ENCODE assay signal across 35 cellular contexts in the genomic region with DNA sequence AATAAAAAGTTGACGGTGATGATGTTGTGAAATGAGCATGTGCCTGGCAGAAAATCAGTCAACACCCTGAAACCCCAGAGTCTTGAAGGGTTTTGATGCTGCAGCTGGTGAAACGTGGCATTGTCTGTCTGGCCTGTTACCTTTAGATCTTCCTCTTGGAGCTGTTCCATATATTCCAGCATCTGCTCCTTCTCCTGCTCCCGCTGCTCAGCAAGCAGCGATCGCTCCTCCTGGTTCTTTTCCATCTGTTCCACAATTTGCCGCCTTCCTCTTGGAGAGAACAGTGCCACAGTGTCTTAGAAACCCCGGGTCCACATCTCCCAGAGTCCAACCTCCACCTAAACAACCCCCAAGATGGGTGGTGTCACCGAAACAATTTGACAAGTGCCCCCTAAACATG. TPM values are rescaled to one million over a fixed set of nuclear protein-coding genes. Genes with fewer than 3 reads are reported as not detected.
"Had no signal": no experiment of that assay in that cellular context is flagged by ENCODE, and none has a peak within 500 bp of the region (broad histone marks: within the 10 kb centered on the region; RNA-seq: fewer than 3 reads in every experiment).

No MANE protein-coding gene starts in this region.

- ATAC-seq: activated T-cell treated with anti-CD3 and anti-CD28 coated beads, Interleukin-2, amount 50 U/mL, for 4 hours; T-cell had no signal

- H3K36me3 Mint-ChIP-seq: activated CD4-positive, alpha-beta memory T cell treated with anti-CD3 and anti-CD28 coated beads for 36 hours; activated naive CD8-positive, alpha-beta T cell treated with anti-CD3 and anti-CD28 coated beads for 36 hours; T-cell had no signal

- H3K27ac Mint-ChIP-seq: activated B cell treated with CpG ODN at 0.5 μM for 24 hours; activated CD4-positive, alpha-beta memory T cell treated with anti-CD3 and anti-CD28 coated beads for 36 hours; activated naive CD8-positive, alpha-beta T cell treated with anti-CD3 and anti-CD28 coated beads for 36 hours; T-cell had no signal

- H3K4me3 Mint-ChIP-seq: activated B cell treated with CpG ODN at 0.5 μM for 24 hours; activated CD4-positive, alpha-beta memory T cell treated with anti-CD3 and anti-CD28 coated beads for 36 hours; activated naive CD8-positive, alpha-beta T cell treated with anti-CD3 and anti-CD28 coated beads for 36 hours; activated T-cell treated with anti-CD3 and anti-CD28 coated beads, Interleukin-2, amount 50 U/mL, for 4 hours; T-cell had no signal

- DNase-seq: activated B cell treated with CpG ODN at 0.5 μM for 24 hours; activated CD4-positive, alpha-beta memory T cell treated with anti-CD3 and anti-CD28 coated beads for 36 hours; activated CD4-positive, alpha-beta T cell treated with anti-CD3 and anti-CD28 coated beads for 4 hours; activated CD4-positive, alpha-beta T cell treated with anti-CD3 and anti-CD28 coated beads, Interleukin-2, amount 50 U/mL, for 1 hour; activated CD4-positive, CD25-positive, alpha-beta regulatory T cell treated with anti-CD3 and anti-CD28 coated beads, Interleukin-2, amount 50 U/mL, for 72 hours; activated CD8-positive, alpha-beta memory T cell treated with anti-CD3 and anti-CD28 coated beads, Interleukin-2, amount 50 U/mL, for 4 hours; activated effector memory CD4-positive, alpha-beta T cell treated with anti-CD3 and anti-CD28 coated beads, Interleukin-2, amount 50 U/mL, for 16 hours; activated naive CD4-positive, alpha-beta T cell; activated naive CD4-positive, alpha-beta T cell treated with anti-CD3 and anti-CD28 coated beads, Interleukin-2, amount 50 U/mL, for 16 hours; activated naive CD8-positive, alpha-beta T cell treated with anti-CD3 and anti-CD28 coated beads for 36 hours; activated T-cell treated with anti-CD3 and anti-CD28 coated beads for 4 hours; activated T-cell treated with anti-CD3 and anti-CD28 coated beads, Interleukin-2, amount 50 U/mL, for 4 hours; amniotic stem cell; aorta; brain microvascular endothelial cell; central memory CD4-positive, alpha-beta T cell; Kasumi-1; KG1; MG63; NCI-H1048; NCI-H1105 treated with DMSO at 0.1 percent for 48 hours; NCI-H1436; NCI-H187; NCI-H2081; NCI-H345; NCI-H510A treated with DMSO at 0.1 percent for 48 hours; NK-92 treated with Interleukin-12 subunit alpha and Interleukin-12 subunit beta, amount 100 ng/mL, for 24 hours; RPMI8226; SHP77 treated with DMSO at 0.1 percent for 48 hours; SK-N-SH; T-cell; T-helper 2 cell; T-helper 9 cell had no signal

- H3K9me3 Mint-ChIP-seq: activated B cell treated with CpG ODN at 0.5 μM for 24 hours; activated CD4-positive, alpha-beta memory T cell treated with anti-CD3 and anti-CD28 coated beads for 36 hours; activated naive CD8-positive, alpha-beta T cell treated with anti-CD3 and anti-CD28 coated beads for 36 hours; activated T-cell treated with anti-CD3 and anti-CD28 coated beads, Interleukin-2, amount 50 U/mL, for 4 hours; T-cell had no signal

- H3K27me3 Mint-ChIP-seq: activated B cell treated with CpG ODN at 0.5 μM for 24 hours; activated CD4-positive, alpha-beta memory T cell treated with anti-CD3 and anti-CD28 coated beads for 36 hours; activated naive CD8-positive, alpha-beta T cell treated with anti-CD3 and anti-CD28 coated beads for 36 hours; T-cell had no signal

RNA-seq across cellular contexts. Expression of a gene that starts 21.8 kb away (rescaled TPM):
- total RNA-seq: activated B cell treated with CpG ODN at 0.5 μM for 24 hours; activated CD4-positive, alpha-beta memory T cell treated with anti-CD3 and anti-CD28 coated beads for 36 hours; activated naive CD8-positive, alpha-beta T cell treated with anti-CD3 and anti-CD28 coated beads for 36 hours; activated T-cell treated with anti-CD3 and anti-CD28 coated beads, Interleukin-2, amount 50 U/mL, for 4 hours; SJSA1; T-cell had no signal

RNA-seq across cellular contexts. Expression of a gene that starts 57.6 kb away (rescaled TPM):
- total RNA-seq: PC-3, SJSA1 had no signal
